In genomic region chrY:15455978-15456890, GRCh38 we compare ENCODE assay signal across 9 cellular contexts.
DNase-seq lines count a peak whose midpoint lies in the region; ATAC-seq and TF ChIP-seq lines count a peak whose summit lies in the region.
"Had no signal": no experiment of that assay in that cellular context is flagged by ENCODE, and none has a peak within 500 bp of the region (broad histone marks: within the 10 kb centered on the region; RNA-seq: fewer than 3 reads in every experiment).

No MANE protein-coding gene starts in this region.

- DNase-seq in activated CD8-positive, alpha-beta memory T cell treated with anti-CD3 and anti-CD28 coated beads, Interleukin-2, amount 10 ng/mL, durations not matched to agents 7 days and 5 days = peak; percentile 75
- DNase-seq in activated CD8-positive, alpha-beta memory T cell treated with anti-CD3 and anti-CD28 coated beads for 24 hours = no peak
- DNase-seq in thyroid gland (peak; percentile 66 to 67), smooth muscle cell (lab: John Stamatoyannopoulos, UW; ENCODE audit: unreplicated experiment) (no peak), CD14-positive monocyte (ENCODE audit: low spot score) (no peak), KG1 (lab: John Stamatoyannopoulos, UW) (no peak)

- H3K9ac ChIP-seq in mucosa of stomach (ENCODE audit: low read length) (peak overlapping the region; percentile 43), smooth muscle cell (ENCODE audit: low read depth) (no peak overlapping the region)

- H3K9me3 ChIP-seq in mucosa of stomach (ENCODE audit: control insufficient read depth, low read length) (no peaks in the 10 kb centered on the region), thyroid gland (no peaks in the 10 kb centered on the region), smooth muscle cell (replicated peaks; ENCODE audit: low read depth) (no peaks in the 10 kb centered on the region)
- H3K9me3 ChIP-seq: neutrophil had no signal

- H3K27ac Mint-ChIP-seq in activated CD8-positive, alpha-beta memory T cell treated with anti-CD3 and anti-CD28 coated beads, Interleukin-2, amount 10 ng/mL, durations not matched to agents 7 days and 5 days = peak overlapping the region; percentile 74
- no peak overlapping the region for H3K27ac Mint-ChIP-seq in activated naive CD4-positive, alpha-beta T cell treated with anti-CD3 and anti-CD28 coated beads, Interleukin-2, amount 50 U/mL, for 24 hours
- no peak overlapping the region for H3K27ac Mint-ChIP-seq in CD14-positive monocyte

- CTCF ChIA-PET in activated CD8-positive, alpha-beta memory T cell treated with anti-CD3 and anti-CD28 coated beads, Interleukin-2, amount 10 ng/mL, durations not matched to agents 7 days and 5 days (lab: Charles Lee) = no interaction called here

- H3K4me3 Mint-ChIP-seq in activated CD8-positive, alpha-beta memory T cell treated with anti-CD3 and anti-CD28 coated beads, Interleukin-2, amount 10 ng/mL, durations not matched to agents 7 days and 5 days = no peak overlapping the region
- H3K4me3 Mint-ChIP-seq in activated naive CD4-positive, alpha-beta T cell treated with anti-CD3 and anti-CD28 coated beads, Interleukin-2, amount 50 U/mL, for 24 hours = peak overlapping the region; percentile 68
- peak overlapping the region in 1 of 2 donors; percentile 50 for H3K4me3 Mint-ChIP-seq in CD14-positive monocyte

- no peak overlapping the region for H3K4me2 ChIP-seq in smooth muscle cell

- H3K4me1 ChIP-seq in mucosa of stomach (ENCODE audit: control insufficient read depth, insufficient read depth, low read length) = peaks cover 8% of the 10 kb centered on the region
- H3K4me1 ChIP-seq in thyroid gland = no peaks in the 10 kb centered on the region
- no peaks in the 10 kb centered on the region for H3K4me1 ChIP-seq in smooth muscle cell (ENCODE audit: low read depth)

- H3K27ac ChIP-seq in thyroid gland (no peak overlapping the region), smooth muscle cell (ENCODE audit: low read depth) (no peak overlapping the region)
- H3K27ac ChIP-seq: neutrophil had no signal

- H3F3A ChIP-seq in smooth muscle cell (ENCODE audit: low read depth) = no peaks in the 10 kb centered on the region

- H3K79me2 ChIP-seq in smooth muscle cell (ENCODE audit: low read depth) = no peaks in the 10 kb centered on the region

- TF ChIP-seq CTCF in thyroid gland (IDR thresholded peaks at IDR 0.05) (no peak), smooth muscle cell (IDR thresholded peaks at IDR 0.05; ENCODE audit: borderline replicate concordance, insufficient read depth, poor library complexity, severe bottlenecking) (no peak), CD14-positive monocyte (IDR thresholded peaks at IDR 0.05) (no peak)

- H3K27me3 Mint-ChIP-seq in activated CD8-positive, alpha-beta memory T cell treated with anti-CD3 and anti-CD28 coated beads, Interleukin-2, amount 10 ng/mL, durations not matched to agents 7 days and 5 days = no peaks in the 10 kb centered on the region
- H3K27me3 Mint-ChIP-seq in activated naive CD4-positive, alpha-beta T cell treated with anti-CD3 and anti-CD28 coated beads, Interleukin-2, amount 50 U/mL, for 24 hours = peaks cover 1% of the 10 kb centered on the region
- H3K27me3 Mint-ChIP-seq in CD14-positive monocyte (ENCODE audit: low read depth in 3 of 3) = no peaks in the 10 kb centered on the region

- no peak overlapping the region for H2AFZ ChIP-seq in smooth muscle cell (ENCODE audit: low read depth)

- H4K20me1 ChIP-seq in smooth muscle cell (ENCODE audit: low read depth) = no peaks in the 10 kb centered on the region

- TF ChIP-seq POLR2A in thyroid gland (IDR thresholded peaks at IDR 0.05) = no peak

- peak; percentile 95 for ATAC-seq in activated CD8-positive, alpha-beta memory T cell treated with anti-CD3 and anti-CD28 coated beads, Interleukin-2, amount 10 ng/mL, durations not matched to agents 7 days and 5 days

- H3K27me3 ChIP-seq in mucosa of stomach (ENCODE audit: control insufficient read depth, insufficient read depth, low read length) (no peaks in the 10 kb centered on the region), thyroid gland (no peaks in the 10 kb centered on the region), smooth muscle cell (ENCODE audit: low read depth) (no peaks in the 10 kb centered on the region)

- no peak overlapping the region for H3K4me3 ChIP-seq in mucosa of stomach (ENCODE audit: low read length)
- no peak overlapping the region for H3K4me3 ChIP-seq in thyroid gland (replicated peaks in 1 of 3)
- H3K4me3 ChIP-seq in smooth muscle cell = no peak overlapping the region

- H3K36me3 ChIP-seq in mucosa of stomach (ENCODE audit: control insufficient read depth, insufficient read depth, low read length) (no peaks in the 10 kb centered on the region), thyroid gland (no peaks in the 10 kb centered on the region), smooth muscle cell (ENCODE audit: low read depth) (no peaks in the 10 kb centered on the region)
- H3K36me3 ChIP-seq: neutrophil had no signal

- intact Hi-C loops in thyroid gland (cut with DNase I) (no loop called here), CD14-positive monocyte (cut with micrococcal nuclease) (no loop called here)

- H3K36me3 Mint-ChIP-seq in activated CD8-positive, alpha-beta memory T cell treated with anti-CD3 and anti-CD28 coated beads, Interleukin-2, amount 10 ng/mL, durations not matched to agents 7 days and 5 days = no peaks in the 10 kb centered on the region
- H3K36me3 Mint-ChIP-seq in activated naive CD4-positive, alpha-beta T cell treated with anti-CD3 and anti-CD28 coated beads, Interleukin-2, amount 50 U/mL, for 24 hours = no peaks in the 10 kb centered on the region
- H3K36me3 Mint-ChIP-seq in CD14-positive monocyte = no peaks in the 10 kb centered on the region

- 53 to 56% methylated on average over 19 to 20 of the region's 71 CpGs for WGBS in thyroid gland, 2 donors
- no CpG with 5 or more reads among the region's 71 CpGs for WGBS in smooth muscle cell (ENCODE audit: low lambda C conversion rate)

- peaks cover 5% of the 10 kb centered on the region for H3K4me1 Mint-ChIP-seq in activated CD8-positive, alpha-beta memory T cell treated with anti-CD3 and anti-CD28 coated beads, Interleukin-2, amount 10 ng/mL, durations not matched to agents 7 days and 5 days
- H3K4me1 Mint-ChIP-seq in activated naive CD4-positive, alpha-beta T cell treated with anti-CD3 and anti-CD28 coated beads, Interleukin-2, amount 50 U/mL, for 24 hours = no peaks in the 10 kb centered on the region
- no peaks in the 10 kb centered on the region for H3K4me1 Mint-ChIP-seq in CD14-positive monocyte

- H3K9me3 Mint-ChIP-seq in activated CD8-positive, alpha-beta memory T cell treated with anti-CD3 and anti-CD28 coated beads, Interleukin-2, amount 10 ng/mL, durations not matched to agents 7 days and 5 days (ENCODE audit: low read depth) = no peaks in the 10 kb centered on the region
- no peaks in the 10 kb centered on the region for H3K9me3 Mint-ChIP-seq in activated naive CD4-positive, alpha-beta T cell treated with anti-CD3 and anti-CD28 coated beads, Interleukin-2, amount 50 U/mL, for 24 hours
- H3K9me3 Mint-ChIP-seq in CD14-positive monocyte = peaks cover 0 to 8% (median 0%) of the 10 kb centered on the region in 7 donors

Comparison
In these comparisons a context has a peak if more than half of its experiments do, and no peak if none do; other contexts are left out.
1. DNase-seq: peak in activated CD8-positive, alpha-beta memory T cell treated with anti-CD3 and anti-CD28 coated beads, Interleukin-2, amount 10 ng/mL, durations not matched to agents 7 days and 5 days (single experiment) and thyroid gland (2 of 2); none in activated CD8-positive, alpha-beta memory T cell treated with anti-CD3 and anti-CD28 coated beads for 24 hours (single experiment), smooth muscle cell (single experiment), CD14-positive monocyte (single experiment) and KG1 (single experiment).